ENCODE assay signal across 8 cellular contexts in genomic region chr1:153494976-153495535, GRCh38. TPM values are rescaled to one million over a fixed set of nuclear protein-coding genes. Genes with fewer than 3 reads are reported as not detected.
DNase-seq lines count a peak whose midpoint lies in the region; ATAC-seq and TF ChIP-seq lines count a peak whose summit lies in the region.

No MANE protein-coding gene starts in this region.

- H3K27me3 Mint-ChIP-seq in HFFc6 (ENCODE audit: insufficient read depth) (peaks cover 7% of the 10 kb centered on the region), memory B cell (peaks cover 14% of the 10 kb centered on the region)

- H3K27ac Mint-ChIP-seq in HFFc6: no peak overlapping the region
- peak overlapping the region; percentile 24 for H3K27ac Mint-ChIP-seq in memory B cell

- H3K4me1 Mint-ChIP-seq in HFFc6 (ENCODE audit: low read depth) (peaks cover 19% of the 10 kb centered on the region), memory B cell (peaks cover 14% of the 10 kb centered on the region)

- no peak overlapping the region for H3K4me3 Mint-ChIP-seq in HFFc6
- no peak overlapping the region for H3K4me3 Mint-ChIP-seq in memory B cell

- H3K36me3 Mint-ChIP-seq in HFFc6 (ENCODE audit: low read depth) (no peaks in the 10 kb centered on the region), memory B cell (no peaks in the 10 kb centered on the region)

- H3K9me3 Mint-ChIP-seq in HFFc6 (no peaks in the 10 kb centered on the region), memory B cell (no peaks in the 10 kb centered on the region)

- TF ChIP-seq CTCF in HFFc6 (IDR thresholded peaks at IDR 0.05): peak; percentile 99

- ATAC-seq in memory B cell (ENCODE audit: low read depth): peak; percentile 80

- peak; percentile 53 for DNase-seq in Ammon's horn (ENCODE audit: low spot score)
- DNase-seq in HFFc6: peak; percentile 40
- DNase-seq in NCI-H774 (lab: John Stamatoyannopoulos, UW): peak; percentile 46
- peak; percentile 90 to 91 for DNase-seq in activated CD4-positive, alpha-beta T cell treated with anti-CD3 and anti-CD28 coated beads, Interleukin-2, amount 50 U/mL, for 48 hours
- peak; percentile 92 for DNase-seq in ecto neural progenitor cell (ENCODE audit: low spot score)
- peak; percentile 69 to 83 for DNase-seq in memory B cell (ENCODE audit: low spot score in 2 of 2)
- DNase-seq in stimulated activated CD8-positive, alpha-beta memory T cell treated with anti-CD3 and anti-CD28 coated beads, Interleukin-2, amount 100 ng/mL, for 48 hours (ENCODE audit: low read depth in 2 of 2): peak; percentile 65 to 72
- no peak for DNase-seq in HPDE6-E6E7 (ENCODE audit: extremely low spot score)

RNA-seq across cellular contexts. Expression of gene S100A7, which starts 34.6 kb away (rescaled TPM):
- not detected for total RNA-seq in HFFc6 (2021; fragmentation: NEBNext Ultra II Directional; extraction: Animal tissue kit (Norgen Biotek cat#: 25700))

RNA-seq across cellular contexts. Expression of gene S100A6, which starts 40.7 kb away (rescaled TPM):
- total RNA-seq in HFFc6 (2021; fragmentation: NEBNext Ultra II Directional; extraction: Animal tissue kit (Norgen Biotek cat#: 25700)): 1,000 to 10,000 TPM; 1,971 to 2,311 (median 2,129) TPM

RNA-seq across cellular contexts. Expression of gene S100A5, which starts 45.7 kb away (rescaled TPM):
- total RNA-seq in HFFc6 (2021; fragmentation: NEBNext Ultra II Directional; extraction: Animal tissue kit (Norgen Biotek cat#: 25700)): 1 to 10 TPM in 1 of 6 experiments, under 1 TPM in 5; 0.40 to 1.2 (median 0.71) TPM

RNA-seq across cellular contexts. Expression of gene S100A4, which starts 50.5 kb away (rescaled TPM):
- total RNA-seq in HFFc6 (2021; fragmentation: NEBNext Ultra II Directional; extraction: Animal tissue kit (Norgen Biotek cat#: 25700)): 100 to 1,000 TPM; 394 to 846 (median 814) TPM

RNA-seq across cellular contexts. Expression of gene S100A3, which starts 54.0 kb away (rescaled TPM):
- 1 to 10 TPM; 3.4 to 5.6 (median 5.1) TPM for total RNA-seq in HFFc6 (2021; fragmentation: NEBNext Ultra II Directional; extraction: Animal tissue kit (Norgen Biotek cat#: 25700))
